20 cellular contexts compared by ENCODE assay signal in the genomic region with DNA sequence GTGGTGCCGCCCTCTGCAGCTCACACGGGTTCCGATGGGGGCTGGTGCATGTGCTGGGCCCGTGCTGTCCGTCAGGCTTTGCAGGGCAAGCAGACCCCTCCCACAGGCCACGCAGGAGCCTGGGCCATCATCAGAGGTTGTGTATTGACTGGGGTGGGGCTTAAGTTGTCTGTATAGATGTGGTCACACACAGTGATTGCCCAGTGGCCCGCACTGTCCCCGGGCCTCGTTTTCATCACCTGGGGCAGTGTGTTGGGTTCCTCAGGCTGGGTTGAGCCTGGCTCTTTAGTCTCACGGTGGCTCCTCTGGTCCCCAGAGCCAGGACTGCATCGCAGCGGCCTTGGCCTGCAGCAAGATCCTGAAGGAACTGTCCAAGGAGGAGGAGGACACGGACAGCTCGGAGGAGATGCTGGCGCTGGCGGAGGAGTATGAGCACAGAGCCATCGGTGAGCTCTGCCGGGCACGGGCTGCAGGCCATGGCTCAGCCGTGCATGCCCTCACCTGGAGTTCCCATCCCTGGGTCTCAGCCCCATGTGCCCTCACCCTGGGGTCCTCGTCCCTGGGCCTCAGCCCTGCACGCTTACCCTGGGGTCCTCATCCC. TPM values are rescaled to one million over a fixed set of nuclear protein-coding genes. Genes with fewer than 3 reads are reported as not detected.
DNase-seq lines count a peak whose midpoint lies in the region; FAIRE-seq and TF ChIP-seq lines count a peak whose summit lies in the region.
"Had no signal": no experiment of that assay in that cellular context is flagged by ENCODE, and none has a peak within 500 bp of the region (broad histone marks: within the 10 kb centered on the region; RNA-seq: fewer than 3 reads in every experiment).

No MANE protein-coding gene starts in this region.

- in situ Hi-C loops in GM13976 (cut with MboI; ENCODE audit: low sequenced_read_pairs, unreplicated experiment): no loop called here

- H3K27ac ChIP-seq in neuronal stem cell (replicated peaks; ENCODE audit: low read length): no peak overlapping the region
- H3K27ac ChIP-seq: BLaER1 treated with 17β-estradiol and CSF1 and Interleukin-3, amounts not matched to agents 10 nM and 100 nM had no signal

- DNase-seq in AG20443 (ENCODE audit: low spot score): peak; percentile 6
- DNase-seq in GM13976 (ENCODE audit: low spot score): peak; percentile 28
- peak; percentile 41 for DNase-seq in ecto neural progenitor cell (ENCODE audit: low spot score)
- DNase-seq in neuronal stem cell (ENCODE audit: low spot score): no peak
- DNase-seq in glutamatergic neuron: no peak
- DNase-seq in DMS79 (lab: John Stamatoyannopoulos, UW): no peak
- no peak for DNase-seq in GM12891 (ENCODE audit: insufficient read length, low spot score)
- no peak for DNase-seq in activated CD4-positive, CD25-positive, alpha-beta regulatory T cell treated with anti-CD3 and anti-CD28 coated beads, Interleukin-2, amount 50 U/mL, for 72 hours
- DNase-seq: CD8-positive, alpha-beta T cell; DND-41; GOT3; NCI-H1092 treated with DMSO at 0.1 percent for 48 hours; NCI-H1694; NCI-H2081 treated with DMSO at 0.1 percent for 48 hours; NCI-H748 treated with DMSO at 0.1 percent for 48 hours had no signal

- TF ChIP-seq CTCF in GM13976 (IDR thresholded peaks at IDR 0.05; ENCODE audit: borderline replicate concordance, control extremely low read depth, extremely low read depth, insufficient read depth, missing control alignments) (no peak), glutamatergic neuron (IDR thresholded peaks at IDR 0.05; ENCODE audit: partially characterized antibody, unreplicated experiment) (no peak)

- H3K4me3 ChIP-seq in neuronal stem cell (ENCODE audit: low read length in 2 of 2): no peak overlapping the region
- H3K4me3 ChIP-seq: BLaER1 treated with 17β-estradiol and CSF1 and Interleukin-3, amounts not matched to agents 10 nM and 100 nM had no signal

- no peak overlapping the region for H2BK5ac ChIP-seq in neuronal stem cell (ENCODE audit: low read length)

- peaks cover 8% of the 10 kb centered on the region for H3K36me3 Mint-ChIP-seq in glutamatergic neuron (ENCODE audit: unreplicated experiment)

- H3K4me3 Mint-ChIP-seq in glutamatergic neuron (ENCODE audit: unreplicated experiment): no peak overlapping the region
- H3K4me3 Mint-ChIP-seq: CD8-positive, alpha-beta T cell had no signal

- peaks cover 0 to 18% (median 0%) of the 10 kb centered on the region in 3 experiments for H3K27me3 ChIP-seq in neuronal stem cell (ENCODE audit: control insufficient read depth in 3 of 3, insufficient read depth in 3 of 3, low read depth in 1 of 3, low read length in 3 of 3)
- H3K27me3 ChIP-seq: BLaER1 treated with 17β-estradiol and CSF1 and Interleukin-3, amounts not matched to agents 10 nM and 100 nM had no signal

- H3K27ac Mint-ChIP-seq in glutamatergic neuron (ENCODE audit: unreplicated experiment): no peak overlapping the region
- H3K27ac Mint-ChIP-seq: CD8-positive, alpha-beta T cell had no signal

- no peak overlapping the region for H3K4me2 ChIP-seq in neuronal stem cell (ENCODE audit: insufficient read depth, low read length, poor library complexity, severe bottlenecking)
- H3K4me2 ChIP-seq: BLaER1 treated with 17β-estradiol and CSF1 and Interleukin-3, amounts not matched to agents 10 nM and 100 nM had no signal

- H3K4me1 ChIP-seq in neuronal stem cell (ENCODE audit: control insufficient read depth in 2 of 2, insufficient read depth in 1 of 2, low read depth in 1 of 2, low read length in 2 of 2): peaks cover 0 to 2% of the 10 kb centered on the region in 2 donors

- no CpG with 5 or more reads among the region's 22 CpGs for WGBS in neuronal stem cell (ENCODE audit: extremely low coverage in 2 of 2, insufficient read length in 2 of 2, insufficient replicate concordance in 1 of 2), 2 donors

- peak overlapping the region; percentile 53 for H4K91ac ChIP-seq in neuronal stem cell (ENCODE audit: low read depth, low read length, poor library complexity)

- H2BK120ac ChIP-seq in neuronal stem cell (ENCODE audit: low read depth, low read length): no peak overlapping the region

- H3K18ac ChIP-seq in neuronal stem cell (ENCODE audit: low read length): peak overlapping the region; percentile 17

- H3K9ac ChIP-seq in neuronal stem cell (ENCODE audit: low read depth, low read length, poor library complexity): peak overlapping the region; percentile 44
- H3K9ac ChIP-seq: BLaER1 treated with 17β-estradiol and CSF1 and Interleukin-3, amounts not matched to agents 10 nM and 100 nM had no signal

- H2BK15ac ChIP-seq in neuronal stem cell (ENCODE audit: low read length): no peak overlapping the region

- peaks cover 0 to 2% of the 10 kb centered on the region in 2 donors for H3K9me3 ChIP-seq in neuronal stem cell (replicated peaks in 1 of 2; ENCODE audit: control insufficient read depth in 2 of 2, insufficient read depth in 1 of 2, low read depth in 1 of 2, low read length in 2 of 2)

- no peak overlapping the region for H4K8ac ChIP-seq in neuronal stem cell (ENCODE audit: low read depth, low read length)

- no peaks in the 10 kb centered on the region for H3K36me3 ChIP-seq in neuronal stem cell (replicated peaks in 1 of 2; ENCODE audit: control insufficient read depth in 2 of 2, insufficient read depth in 2 of 2, low read length in 2 of 2)

- H2AFZ ChIP-seq in neuronal stem cell (ENCODE audit: low read length): no peak overlapping the region

- H3K4ac ChIP-seq in neuronal stem cell (ENCODE audit: low read length): no peak overlapping the region

- no peak overlapping the region for H2BK12ac ChIP-seq in neuronal stem cell (ENCODE audit: low read length)

- TF ChIP-seq POLR2A in GM12891 (IDR thresholded peaks at IDR 0.05; ENCODE audit: low read depth, low read length): no peak

- H3K23ac ChIP-seq in neuronal stem cell (ENCODE audit: low read depth, low read length, poor library complexity): peak overlapping the region; percentile 80

- H3K4me1 Mint-ChIP-seq in glutamatergic neuron (ENCODE audit: low read depth, unreplicated experiment): no peaks in the 10 kb centered on the region

- peak overlapping the region; percentile 94 for H2AK5ac ChIP-seq in neuronal stem cell (ENCODE audit: low read depth, low read length)

- FAIRE-seq in GM12891 (lab: Jason Lieb, UNC): no peak
- FAIRE-seq: D721Med, RCC 7860 had no signal

- peaks cover 4% of the 10 kb centered on the region for H3K27me3 Mint-ChIP-seq in glutamatergic neuron (ENCODE audit: unreplicated experiment)

- H3K9me3 Mint-ChIP-seq in glutamatergic neuron (ENCODE audit: unreplicated experiment): peaks cover 9% of the 10 kb centered on the region
- H3K9me3 Mint-ChIP-seq: CD8-positive, alpha-beta T cell had no signal

- no peaks in the 10 kb centered on the region for H3K79me1 ChIP-seq in neuronal stem cell (ENCODE audit: low read depth, low read length)

- peak overlapping the region; percentile 56 for H3K14ac ChIP-seq in neuronal stem cell (ENCODE audit: low read length)

TF ChIP-seq in GM12891, 5 proteins besides CTCF, POLR2A, EP300 and RAD21:
- TF ChIP-seq POU2F2 (IDR thresholded peaks at IDR 0.05; ENCODE audit: low read depth, low read length) (no peak), POLR2AphosphoS5 (IDR thresholded peaks at IDR 0.05; ENCODE audit: low read depth, low read length) (no peak), PAX5 (IDR thresholded peaks at IDR 0.05; ENCODE audit: insufficient read depth, low read length, severe bottlenecking) (no peak), TAF1 (IDR thresholded peaks at IDR 0.05; ENCODE audit: low read depth, low read length) (no peak), SPI1 (IDR thresholded peaks at IDR 0.05; ENCODE audit: low read depth, low read length) (no peak)

RNA-seq across cellular contexts. Expression of gene TRPM2, which starts 44.1 kb away (rescaled TPM):
- 0.03 TPM for polyA plus RNA-seq in neuronal stem cell (2013, experiment 1 of 2)
- polyA plus RNA-seq in neuronal stem cell (2013, experiment 2 of 2): 0.03 TPM
- not detected for total RNA-seq in glutamatergic neuron (ENCODE audit: unreplicated experiment)
- 7.6 TPM for polyA plus RNA-seq in GM12891 (2012; ENCODE audit: low read depth, missing spikeins)
- total RNA-seq: G401 had no signal

RNA-seq across cellular contexts. Expression of gene LRRC3, which starts 57.8 kb away (rescaled TPM):
- 4.0 TPM for polyA plus RNA-seq in neuronal stem cell (2013, experiment 1 of 2)
- polyA plus RNA-seq in neuronal stem cell (2013, experiment 2 of 2): 3.9 TPM
- total RNA-seq in glutamatergic neuron (ENCODE audit: unreplicated experiment): 5.8 TPM
- polyA plus RNA-seq in GM12891 (2012; ENCODE audit: low read depth, missing spikeins): 0.37 TPM
- total RNA-seq: OCI-LY7 had no signal

RNA-seq across cellular contexts. Expression of gene CFAP410, which starts 58.3 kb away (rescaled TPM):
- 13.0 TPM for polyA plus RNA-seq in neuronal stem cell (2013, experiment 1 of 2)
- polyA plus RNA-seq in neuronal stem cell (2013, experiment 2 of 2): 12.0 TPM
- 20.6 TPM for total RNA-seq in glutamatergic neuron (ENCODE audit: unreplicated experiment)
- polyA plus RNA-seq in GM12891 (2012; ENCODE audit: low read depth, missing spikeins): 21.5 TPM

Comparison
In these comparisons a context has a peak if more than half of its experiments do, and no peak if none do; other contexts are left out.
1. DNase-seq: peak in AG20443 (single experiment), GM13976 (single experiment) and ecto neural progenitor cell (single experiment); none in neuronal stem cell (single experiment), glutamatergic neuron (single experiment), DMS79 (single experiment), GM12891 (single experiment) and activated CD4-positive, CD25-positive, alpha-beta regulatory T cell treated with anti-CD3 and anti-CD28 coated beads, Interleukin-2, amount 50 U/mL, for 72 hours (single experiment).